7 cellular contexts compared by ENCODE assay signal in the genomic region with DNA sequence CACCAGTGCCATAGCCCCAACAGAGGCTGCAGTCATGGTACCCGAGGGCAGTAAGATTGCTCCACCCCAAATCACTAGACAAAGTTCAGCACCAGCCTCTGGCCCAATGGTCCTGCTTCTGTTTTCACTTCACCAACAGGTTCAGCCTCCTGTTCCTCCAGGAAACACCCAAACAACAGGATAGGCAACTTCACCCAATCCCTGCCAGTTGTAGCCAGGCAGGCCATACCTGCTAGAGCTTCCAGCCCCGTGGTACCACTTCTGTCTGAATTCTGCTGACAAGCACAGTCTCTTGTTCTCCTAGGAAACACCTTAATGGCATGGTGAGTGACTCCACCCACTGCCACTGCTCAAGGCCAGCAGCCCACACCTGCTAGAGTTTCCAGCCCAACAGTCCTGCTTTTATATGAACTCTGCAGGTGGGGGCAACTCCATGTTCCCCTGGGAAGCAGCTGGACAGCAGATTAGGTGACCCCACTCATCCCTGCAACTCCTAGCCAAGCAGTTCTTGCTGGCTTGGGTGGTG. TPM values are rescaled to one million over a fixed set of nuclear protein-coding genes. Genes with fewer than 3 reads are reported as not detected.
A peak's percentile ranks its signal among the peaks of the same experiment; 100 is the strongest.
DNase-seq lines count a peak whose midpoint lies in the region; ATAC-seq, FAIRE-seq and TF ChIP-seq lines count a peak whose summit lies in the region.
"Not testable (repeated sequence)": the region's sequence is repeated elsewhere in the genome, so short reads cannot be mapped to it uniquely, and the experiment has no call there.

No MANE protein-coding gene starts in this region.

- intact Hi-C loops in activated CD4-positive, alpha-beta T cell treated with anti-CD3 and anti-CD28 coated beads, Interleukin-2, amount 10 ng/mL, durations not matched to agents 24 days and 14 days (cut with micrococcal nuclease), result loop anchor here (5.0 kb wide), 1 partner anchor 315 kb away; no protein-coding TSS in a partner anchor
- intact Hi-C loops in HepG2 (cut with micrococcal nuclease; ENCODE audit: unreplicated experiment), result not testable (repeated sequence)

- ATAC-seq in HepG2, result not testable (repeated sequence)

- not testable (repeated sequence) for H3K27me3 ChIP-seq in KMS-11 (ENCODE audit: insufficient read depth, low read depth); HepG2 (ENCODE audit: control insufficient read depth in 1 of 2, insufficient read depth in 2 of 2, low read length in 2 of 2); parathyroid adenoma (ENCODE audit: control insufficient read depth, insufficient read depth, low read length)

- not testable (repeated sequence) for TF ChIP-seq POLR2A in GM12892 (IDR thresholded peaks at IDR 0.05; ENCODE audit: low read depth, low read length); HepG2 (IDR thresholded peaks at IDR 0.05; ENCODE audit: insufficient read depth in 1 of 2, low read depth in 2 of 2, low read length in 2 of 2)

- not testable (repeated sequence) for H3K4me3 Mint-ChIP-seq in activated CD4-positive, alpha-beta T cell treated with anti-CD3 and anti-CD28 coated beads, Interleukin-2, amount 10 ng/mL, durations not matched to agents 24 days and 14 days; chondrocyte (ENCODE audit: unreplicated experiment)

- not testable (repeated sequence) for TF ChIP-seq CTCF in KMS-11 (conservative IDR thresholded peaks at IDR 0.05; ENCODE audit: low read depth, low read length); chondrocyte (IDR thresholded peaks at IDR 0.05); HepG2 (CRISPR knock-in tag; IDR thresholded peaks at IDR 0.05); parathyroid adenoma (IDR thresholded peaks at IDR 0.05)

- H2AFZ ChIP-seq in KMS-11 (ENCODE audit: low read depth), result peak overlapping the region; percentile 75; the same call in 1 of the 2 replicates
- not testable (repeated sequence) for H2AFZ ChIP-seq in HepG2 (ENCODE audit: low read length)
- peak overlapping the region; percentile 14 for H2AFZ ChIP-seq in parathyroid adenoma

- BruUV-seq in HepG2 (replicated peaks; lab: Mats Ljungman, UMichigan), result not testable (repeated sequence)

- H3K79me2 ChIP-seq in KMS-11 (ENCODE audit: insufficient read depth, low read depth); HepG2 (ENCODE audit: insufficient read depth, low read length); parathyroid adenoma: not testable (repeated sequence)

- not testable (repeated sequence) for H3K4me3 ChIP-seq in KMS-11 (IDR thresholded peaks at IDR 0.05; ENCODE audit: insufficient read depth, low read depth, low read length); HepG2 (replicated peaks in 1 of 3; ENCODE audit: insufficient read depth in 1 of 3, low read depth in 2 of 3, low read length in 3 of 3); parathyroid adenoma (ENCODE audit: low read depth, low read length)

- H4K20me1 ChIP-seq in KMS-11 (ENCODE audit: insufficient read depth); HepG2 (ENCODE audit: insufficient read depth, low read length): not testable (repeated sequence)

- H3K9me3 ChIP-seq in HepG2 (ENCODE audit: low read length); parathyroid adenoma (ENCODE audit: control insufficient read depth, low read length): not testable (repeated sequence)

- not testable (repeated sequence) for TF ChIP-seq EP300 in HepG2 (IDR thresholded peaks at IDR 0.05; ENCODE audit: low read depth in 2 of 2, low read length in 2 of 2); HepG2 (CRISPR knock-in tag; IDR thresholded peaks at IDR 0.05; ENCODE audit: borderline replicate concordance)

- peaks cover 23% of the 10 kb centered on the region for H3K27me3 Mint-ChIP-seq in activated CD4-positive, alpha-beta T cell treated with anti-CD3 and anti-CD28 coated beads, Interleukin-2, amount 10 ng/mL, durations not matched to agents 24 days and 14 days
- peaks cover 23% of the 10 kb centered on the region for H3K27me3 Mint-ChIP-seq in chondrocyte (ENCODE audit: low read depth)

- H3K4me2 ChIP-seq in KMS-11, result peak overlapping the region; percentile 39; the same call in 1 of the 2 replicates
- peak overlapping the region; percentile 45; the same call in 1 of the 2 replicates for H3K4me2 ChIP-seq in HepG2 (ENCODE audit: low read depth, low read length)
- not testable (repeated sequence) for H3K4me2 ChIP-seq in parathyroid adenoma (ENCODE audit: low read length)

- peaks cover 21% of the 10 kb centered on the region for H3K4me1 Mint-ChIP-seq in activated CD4-positive, alpha-beta T cell treated with anti-CD3 and anti-CD28 coated beads, Interleukin-2, amount 10 ng/mL, durations not matched to agents 24 days and 14 days
- H3K4me1 Mint-ChIP-seq in chondrocyte (ENCODE audit: low read depth), result not testable (repeated sequence)

- CTCF ChIA-PET in HepG2 (lab: Yijun Ruan, JAX; ENCODE audit: low intra/inter-chr PET ratio, low total read pairs), result interaction anchor here (1.1 kb wide), 1 partner anchor 164 kb away, joined by 3 read pairs; no protein-coding TSS in a partner anchor

- H3K27ac ChIP-seq in KMS-11; HepG2 (ENCODE audit: extremely low read length, insufficient read depth, low read length); parathyroid adenoma: not testable (repeated sequence)

- H3K9ac ChIP-seq in KMS-11; HepG2 (ENCODE audit: insufficient read depth, low read depth, low read length); parathyroid adenoma: not testable (repeated sequence)

- peaks cover 29% of the 10 kb centered on the region for H3K4me1 ChIP-seq in KMS-11 (ENCODE audit: low read depth, poor library complexity, severe bottlenecking)
- not testable (repeated sequence) for H3K4me1 ChIP-seq in HepG2 (ENCODE audit: insufficient read depth, low read length); parathyroid adenoma

- not testable (repeated sequence) for H3K36me3 ChIP-seq in KMS-11 (ENCODE audit: insufficient read depth); HepG2 (replicated peaks in 1 of 2; ENCODE audit: control insufficient read depth in 1 of 2, insufficient read depth in 2 of 2, low read length in 2 of 2); parathyroid adenoma (ENCODE audit: control insufficient read depth, insufficient read depth, low read length)

- H3K27ac Mint-ChIP-seq in activated CD4-positive, alpha-beta T cell treated with anti-CD3 and anti-CD28 coated beads, Interleukin-2, amount 10 ng/mL, durations not matched to agents 24 days and 14 days; chondrocyte (ENCODE audit: unreplicated experiment): not testable (repeated sequence)

- DNase-seq in GM12892 (ENCODE audit: insufficient read length); HepG2 (ENCODE audit: low spot score): not testable (repeated sequence)
- DNase-seq in NCI-H69 (lab: John Stamatoyannopoulos, UW), result peak; percentile 18
- DNase-seq in activated CD4-positive, alpha-beta T cell treated with anti-CD3 and anti-CD28 coated beads, Interleukin-2, amount 10 ng/mL, durations not matched to agents 24 days and 14 days, result peak; percentile 54
- DNase-seq in chondrocyte (ENCODE audit: low spot score), result peak; percentile 42

- H3K9me3 Mint-ChIP-seq in activated CD4-positive, alpha-beta T cell treated with anti-CD3 and anti-CD28 coated beads, Interleukin-2, amount 10 ng/mL, durations not matched to agents 24 days and 14 days; chondrocyte (ENCODE audit: low read depth): not testable (repeated sequence)

- POLR2A ChIA-PET in HepG2 (lab: Yijun Ruan, JAX), result not testable (repeated sequence)

- peak; percentile 14 for FAIRE-seq in GM12892 (lab: Jason Lieb, UNC)
- FAIRE-seq in HepG2 (lab: Jason Lieb, UNC), result not testable (repeated sequence)

- 0% methylated on average over 1 of the region's 2 CpGs for WGBS in HepG2 (ENCODE audit: low lambda C conversion rate)

- TF ChIP-seq RAD21 in HepG2 (CRISPR knock-in tag; IDR thresholded peaks at IDR 0.05), result not testable (repeated sequence)

- H3K36me3 Mint-ChIP-seq in activated CD4-positive, alpha-beta T cell treated with anti-CD3 and anti-CD28 coated beads, Interleukin-2, amount 10 ng/mL, durations not matched to agents 24 days and 14 days (ENCODE audit: low read depth); chondrocyte (ENCODE audit: low read depth): not testable (repeated sequence)

- in situ Hi-C loops in HepG2 (cut with HindIII; ENCODE audit: extremely low pct_ligation_motif_present, low pct_unique_long_range_greater_than_20kb), result loop anchor here (10.0 kb wide), 2 partner anchors 162 to 322 kb away; no protein-coding TSS in a partner anchor

RNA-seq across cellular contexts. Expression of gene VOPP1, which starts 25.0 kb away (rescaled TPM):
- polyA plus RNA-seq in GM12892 (2012; ENCODE audit: missing spikeins), result 210 TPM
- 87.4 and 90.6 TPM in 2 replicates for total RNA-seq in activated CD4-positive, alpha-beta T cell treated with anti-CD3 and anti-CD28 coated beads, Interleukin-2, amount 10 ng/mL, durations not matched to agents 24 days and 14 days
- 69.2 to 78.5 TPM (median 71.6 TPM) in 3 replicates for total RNA-seq in chondrocyte
- total RNA-seq in HepG2 (2016; rRNA removed; fragmentation: Illumina TruSeq; extraction: Trizol), result 49.9 and 55.3 TPM in 2 replicates
- total RNA-seq in HepG2 (2016; cell fraction: cytosol; rRNA removed; fragmentation: Illumina TruSeq; extraction: Trizol; ENCODE audit: low read depth), result 29.6 and 31.7 TPM in 2 replicates
- total RNA-seq in HepG2 (2016; cell fraction: insoluble cytoplasmic fraction; rRNA removed; fragmentation: Illumina TruSeq; extraction: Trizol), result 43.7 and 56.7 TPM in 2 replicates
- total RNA-seq in HepG2 (2016; cell fraction: membrane; rRNA removed; fragmentation: Illumina TruSeq; extraction: Trizol), result 74.9 and 78.9 TPM in 2 replicates
- total RNA-seq in HepG2 (2016; cell fraction: nucleus; rRNA removed; fragmentation: Illumina TruSeq; extraction: Trizol), result 43.5 and 50.2 TPM in 2 replicates
- 21.3 and 21.8 TPM in 2 replicates for polyA plus RNA-seq in HepG2 (2011; rRNA removed)
- polyA plus RNA-seq in HepG2 (2011; cell fraction: cytosol; rRNA removed), result 21.1 and 24.6 TPM in 2 replicates
- polyA plus RNA-seq in HepG2 (2011; cell fraction: nucleus; rRNA removed), result 12.5 and 14.4 TPM in 2 replicates
- 24.1 and 26.8 TPM in 2 replicates for polyA plus RNA-seq in HepG2 (2012)
- 32.1 and 36.4 TPM in 2 replicates for polyA plus RNA-seq in HepG2 (2016; cell fraction: cytosol; fragmentation: Illumina TruSeq; extraction: Trizol; ENCODE audit: low read depth)
- polyA plus RNA-seq in HepG2 (2016; cell fraction: insoluble cytoplasmic fraction; fragmentation: Illumina TruSeq; extraction: Trizol; ENCODE audit: low read depth), result 38.0 and 40.3 TPM in 2 replicates
- 62.2 and 67.1 TPM in 2 replicates for polyA plus RNA-seq in HepG2 (2016; cell fraction: membrane; fragmentation: Illumina TruSeq; extraction: Trizol; ENCODE audit: low read depth)
- 49.8 and 50.9 TPM in 2 replicates for polyA plus RNA-seq in HepG2 (2016; cell fraction: nucleus; fragmentation: Illumina TruSeq; extraction: Trizol; ENCODE audit: insufficient read depth, low read depth)
- polyA minus RNA-seq in HepG2 (2011; rRNA and poly(A)+ RNA removed; ENCODE audit: low replicate concordance), result 59.2 and 63.5 TPM in 2 replicates
- polyA minus RNA-seq in HepG2 (2011; cell fraction: cytosol; rRNA and poly(A)+ RNA removed), result 28.0 and 28.5 TPM in 2 replicates
- polyA minus RNA-seq in HepG2 (2011; cell fraction: nucleus; rRNA and poly(A)+ RNA removed), result 19.4 and 23.2 TPM in 2 replicates
